Comparison of ENCODE assay signal across 9 cellular contexts in the genomic region with DNA sequence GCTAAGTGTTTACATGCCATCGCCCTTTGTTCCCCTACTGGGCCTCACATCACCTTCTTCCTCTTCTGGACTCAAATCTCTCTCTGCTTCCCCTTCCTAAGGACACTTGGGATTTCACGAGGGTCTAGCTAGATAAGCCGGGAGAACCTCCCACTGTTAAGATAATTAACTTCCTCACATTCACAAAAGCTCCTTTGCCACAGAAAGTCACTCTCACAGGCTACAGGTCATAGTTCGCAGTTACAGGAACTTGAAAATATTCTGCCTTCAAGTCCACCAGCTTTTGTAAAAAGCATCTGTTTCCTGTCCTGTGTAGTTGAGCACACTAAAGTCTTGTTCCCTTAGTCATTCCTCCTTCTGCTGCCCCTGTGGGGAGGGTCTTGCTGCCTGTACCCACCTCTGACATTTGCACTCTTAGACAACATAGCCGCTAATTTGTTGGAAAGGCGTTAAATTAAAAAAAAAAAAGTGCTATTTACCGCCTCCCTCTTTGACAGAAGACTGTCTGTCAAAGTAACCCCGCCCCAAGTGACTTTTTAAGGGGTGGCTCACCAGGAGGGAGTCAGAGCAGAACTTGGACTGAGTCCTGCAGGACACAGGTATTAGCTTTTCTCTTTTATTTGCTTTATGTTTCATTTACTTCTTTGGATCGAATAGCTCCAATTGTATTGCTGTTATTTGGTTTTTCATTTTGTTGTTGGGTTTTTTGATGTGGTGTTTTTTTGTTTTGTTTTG. TPM values are rescaled to one million over a fixed set of nuclear protein-coding genes. Genes with fewer than 3 reads are reported as not detected.
DNase-seq lines count a peak whose midpoint lies in the region; ATAC-seq, FAIRE-seq and TF ChIP-seq lines count a peak whose summit lies in the region.
"Had no signal": no experiment of that assay in that cellular context is flagged by ENCODE, and none has a peak within 500 bp of the region (broad histone marks: within the 10 kb centered on the region; RNA-seq: fewer than 3 reads in every experiment).

No MANE protein-coding gene starts in this region.

- TF ChIP-seq RAD21 in K562 (CRISPR knock-in tag; conservative IDR thresholded peaks at IDR 0.05 in 1 of 2, IDR thresholded peaks at IDR 0.05 in 1 of 2): no peak

- no peak overlapping the region for H3K4me3 ChIP-seq in K562
- H3K4me3 ChIP-seq in neuronal stem cell (ENCODE audit: low read length in 2 of 2): peak overlapping the region in 1 of 2 donors; percentile 38
- no peak overlapping the region for H3K4me3 ChIP-seq in tibial artery

- H2AFZ ChIP-seq in K562 (ENCODE audit: low read depth, low read length) (peak overlapping the region; percentile 57), neuronal stem cell (ENCODE audit: low read length) (peak overlapping the region; percentile 84)

- H3K18ac ChIP-seq in neuronal stem cell (ENCODE audit: low read length): no peak overlapping the region

- H3K27ac Mint-ChIP-seq in T-cell: peak overlapping the region; percentile 97 to 99

- no peaks in the 10 kb centered on the region for H3K27me3 Mint-ChIP-seq in T-cell

- ATAC-seq in GM21723 (IDR thresholded peaks at IDR 0.05; ENCODE audit: unreplicated experiment) (peak; percentile 64), T-cell (replicated peaks in 1 of 4) (peak; percentile 61 to 76 (median 65)), K562 (peak; percentile 59; the same call in 1 of the 3 replicates)

- H3K4me2 ChIP-seq in K562 (ENCODE audit: insufficient read depth, low read length) (no peak overlapping the region), neuronal stem cell (ENCODE audit: insufficient read depth, low read length, poor library complexity, severe bottlenecking) (peak overlapping the region; percentile 26)

- no peak for TF ChIP-seq POLR2A in K562 (conservative IDR thresholded peaks at IDR 0.05)

- H2BK12ac ChIP-seq in neuronal stem cell (ENCODE audit: low read length): no peak overlapping the region

- DNase-seq in Ammon's horn (ENCODE audit: low spot score): peak; percentile 52
- peak in 33 of 34 experiments; percentile 38 to 79 (median 68) for DNase-seq in T-cell
- peak in 1 of 4 experiments; percentile 48 for DNase-seq in K562 (ENCODE audit: extremely low read depth in 1 of 4, low spot score in 3 of 4)
- DNase-seq in neuronal stem cell (ENCODE audit: low spot score): peak; percentile 37
- DNase-seq in kidney glomerular epithelial cell (lab: John Stamatoyannopoulos, UW): no peak
- DNase-seq in HCEC 1CT: no peak
- no peak for DNase-seq in tibial artery

- no peak overlapping the region for H4K8ac ChIP-seq in neuronal stem cell (ENCODE audit: low read depth, low read length)

- H3K9ac ChIP-seq in K562 (ENCODE audit: insufficient read depth in 1 of 2, low read depth in 2 of 2, low read length in 2 of 2) (no peak overlapping the region), neuronal stem cell (ENCODE audit: low read depth, low read length, poor library complexity) (no peak overlapping the region)

- H3K9me3 ChIP-seq in K562 (replicated peaks; ENCODE audit: control insufficient read depth, insufficient read depth, low read depth, low read length) (no peaks in the 10 kb centered on the region), neuronal stem cell (replicated peaks in 1 of 2; ENCODE audit: control insufficient read depth in 2 of 2, insufficient read depth in 1 of 2, low read depth in 1 of 2, low read length in 2 of 2) (peaks cover 0 to 8% of the 10 kb centered on the region in 2 donors), tibial artery (no peaks in the 10 kb centered on the region)

- no peak overlapping the region for H3K4ac ChIP-seq in neuronal stem cell (ENCODE audit: low read length)

- H3K27ac ChIP-seq in K562 (ENCODE audit: extremely low read depth, low read depth, low read length) (peak overlapping the region; percentile 56; the same call in 1 of the 3 replicates), neuronal stem cell (replicated peaks; ENCODE audit: low read length) (peak overlapping the region; percentile 52), tibial artery (no peak overlapping the region)
- H3K27ac ChIP-seq: C4-2B had no signal

- FAIRE-seq in K562 (lab: Jason Lieb, UNC): peak; percentile 52

- WGBS in K562 (ENCODE audit: insufficient coverage, low coverage, missing lambda C conversion rate): 2% methylated on average over 9 of the region's 9 CpGs
- WGBS in neuronal stem cell (ENCODE audit: extremely low coverage in 2 of 2, insufficient read length in 2 of 2, insufficient replicate concordance in 1 of 2), 2 donors: no CpG with 5 or more reads among the region's 9 CpGs

- in situ Hi-C loops in K562 (cut with MboI): no loop called here

- H4K91ac ChIP-seq in neuronal stem cell (ENCODE audit: low read depth, low read length, poor library complexity): no peak overlapping the region

- H3K4me1 Mint-ChIP-seq in T-cell: peaks cover 68 to 82% (median 74%) of the 10 kb centered on the region in 3 donors

- peaks cover 32% of the 10 kb centered on the region for H3K36me3 Mint-ChIP-seq in T-cell

- H4K20me1 ChIP-seq in K562 (replicated peaks; ENCODE audit: control insufficient read depth, insufficient read depth, low read length): no peaks in the 10 kb centered on the region

- no peak overlapping the region for H2BK120ac ChIP-seq in neuronal stem cell (ENCODE audit: low read depth, low read length)

- no peak for TF ChIP-seq CTCF in K562 (IDR thresholded peaks at IDR 0.05 in 2 of 3, conservative IDR thresholded peaks at IDR 0.05 in 1 of 3; ENCODE audit: insufficient read depth in 2 of 3, low read depth in 1 of 3, low read length in 3 of 3)
- TF ChIP-seq CTCF in tibial artery (IDR thresholded peaks at IDR 0.05): no peak

- intact Hi-C loops in K562 (cut with micrococcal nuclease): no loop called here
- intact Hi-C loops in tibial artery (cut with DNase I; ENCODE audit: low total_unique reads): no loop called here

- no peak overlapping the region for H3K23ac ChIP-seq in neuronal stem cell (ENCODE audit: low read depth, low read length, poor library complexity)

- no peaks in the 10 kb centered on the region for H3K79me2 ChIP-seq in K562 (ENCODE audit: control insufficient read depth, insufficient read depth, low read length)

- H3K79me1 ChIP-seq in neuronal stem cell (ENCODE audit: low read depth, low read length): no peaks in the 10 kb centered on the region

- POLR2A ChIA-PET in T-cell (lab: Charles Lee) (interaction anchor here (0.6 to 4.1 kb wide), 12 partner anchors 10 to 1461 kb away, joined by 3 to 21 read pairs (median 4); a partner anchor contains a TSS), K562 (lab: Yijun Ruan, JAX) (no interaction called here)

- H2BK15ac ChIP-seq in neuronal stem cell (ENCODE audit: low read length): no peak overlapping the region

- H3K9me3 Mint-ChIP-seq in T-cell: peaks cover 0 to 2% (median 0%) of the 10 kb centered on the region in 3 donors

- no peak overlapping the region for H2AK5ac ChIP-seq in neuronal stem cell (ENCODE audit: low read depth, low read length)

- no peak overlapping the region for H3K14ac ChIP-seq in neuronal stem cell (ENCODE audit: low read length)

- peak overlapping the region; percentile 88 to 100 (median 98) for H3K4me3 Mint-ChIP-seq in T-cell

- CTCF ChIA-PET in T-cell (lab: Charles Lee) (interaction anchor here (0.7 to 3.7 kb wide), 8 partner anchors 8 to 48 kb away, joined by 3 to 19 read pairs (median 6); no protein-coding TSS in a partner anchor), K562 (lab: Yijun Ruan, JAX; ENCODE audit: low intra/inter-chr PET ratio) (interaction anchor here (0.7 kb wide), 1 partner anchor 18 kb away, joined by 4 read pairs; no protein-coding TSS in a partner anchor)

- H3K4me1 ChIP-seq in K562 (replicated peaks in 1 of 2; ENCODE audit: control insufficient read depth in 2 of 2, insufficient read depth in 2 of 2, low read length in 2 of 2): peaks cover 0 to 3% of the 10 kb centered on the region in 2 experiments; a peak in 3 of 5 replicates
- H3K4me1 ChIP-seq in neuronal stem cell (ENCODE audit: control insufficient read depth in 2 of 2, insufficient read depth in 1 of 2, low read depth in 1 of 2, low read length in 2 of 2): peaks cover 13 to 15% of the 10 kb centered on the region in 2 donors
- H3K4me1 ChIP-seq in tibial artery: no peaks in the 10 kb centered on the region

- no TSS peak for BruUV-seq in K562 (replicated peaks; lab: Mats Ljungman, UMichigan)

- H2BK5ac ChIP-seq in neuronal stem cell (ENCODE audit: low read length): no peak overlapping the region

- H3K27me3 ChIP-seq in K562 (ENCODE audit: control insufficient read depth in 2 of 2, insufficient read depth in 2 of 2, low read length in 2 of 2) (no peaks in the 10 kb centered on the region; a peak in 2 of 5 replicates), neuronal stem cell (ENCODE audit: control insufficient read depth in 3 of 3, insufficient read depth in 3 of 3, low read depth in 1 of 3, low read length in 3 of 3) (no peaks in the 10 kb centered on the region), tibial artery (no peaks in the 10 kb centered on the region)

- no peaks in the 10 kb centered on the region for H3K36me3 ChIP-seq in K562 (ENCODE audit: control insufficient read depth, insufficient read depth, low read length)
- no peaks in the 10 kb centered on the region for H3K36me3 ChIP-seq in neuronal stem cell (replicated peaks in 1 of 2; ENCODE audit: control insufficient read depth in 2 of 2, insufficient read depth in 2 of 2, low read length in 2 of 2)
- no peaks in the 10 kb centered on the region for H3K36me3 ChIP-seq in tibial artery

- H3K9me1 ChIP-seq in K562 (ENCODE audit: control insufficient read depth, insufficient read depth, low read length): no peaks in the 10 kb centered on the region

- TF ChIP-seq EP300 in K562 (IDR thresholded peaks at IDR 0.05; ENCODE audit: low read length): no peak

RNA-seq across cellular contexts. Expression of a gene that starts 26.8 kb away (rescaled TPM):
- 10 to 100 TPM; 34.5 to 63.1 (median 40.3) TPM for total RNA-seq in T-cell
- not detected in 2 replicates for total RNA-seq in K562 (2011; cell fraction: chromatin; rRNA removed; ENCODE audit: low replicate concordance)
- not detected in 2 replicates for total RNA-seq in K562 (2011; cell fraction: nucleolus; rRNA removed)
- total RNA-seq in K562 (2011; cell fraction: nucleoplasm; rRNA removed): not detected in 2 replicates
- 0.12 and 0.14 TPM in 2 replicates for total RNA-seq in K562 (2014; rRNA removed)
- 0.13 and 0.18 TPM in 2 replicates for total RNA-seq in K562 (2014; rRNA removed; fragmentation: Illumina TruSeq; extraction: Trizol)
- 0.40 and 0.49 TPM in 2 replicates for total RNA-seq in K562 (2015; rRNA removed; fragmentation: Illumina TruSeq; extraction: Trizol)
- 0.18 TPM in 2 replicates for total RNA-seq in K562 (2021)
- 0.06 TPM in 1 of 2 replicates, not detected in the other for polyA plus RNA-seq in K562 (2011; rRNA removed)
- polyA plus RNA-seq in K562 (2011; cell fraction: cytosol; rRNA removed): not detected in 2 replicates
- not detected in 2 replicates for polyA plus RNA-seq in K562 (2011; cell fraction: nucleus; rRNA removed)
- 0.14 and 4.0 TPM in 2 replicates for polyA plus RNA-seq in K562 (2012)
- 0.24 and 0.30 TPM in 2 replicates for polyA plus RNA-seq in K562 (2014; fragmentation: Illumina TruSeq; extraction: Trizol)
- polyA plus RNA-seq in K562 (2014; fragmentation: Nextera tagmentation; extraction: Ambion mirVana): under 1 TPM in 1 of 2 experiments, not detected in 1; 0.24 TPM
- polyA plus RNA-seq in K562 (2014; rRNA removed): 0.11 TPM in 1 of 2 replicates, not detected in the other
- polyA minus RNA-seq in K562 (2011; rRNA and poly(A)+ RNA removed): not detected in 2 replicates
- not detected in 2 replicates for polyA minus RNA-seq in K562 (2011; cell fraction: cytosol; rRNA and poly(A)+ RNA removed)
- not detected in 2 replicates for polyA minus RNA-seq in K562 (2011; cell fraction: nucleus; rRNA and poly(A)+ RNA removed)
- polyA plus RNA-seq in neuronal stem cell (2013, experiment 1 of 2): 1.2 TPM
- polyA plus RNA-seq in neuronal stem cell (2013, experiment 2 of 2): 0.83 TPM

Comparison
In these comparisons a context has a peak if more than half of its experiments do, and no peak if none do; other contexts are left out.
1. DNase-seq: peak in Ammon's horn (single experiment), T-cell (33 of 34) and neuronal stem cell (single experiment); none in kidney glomerular epithelial cell (single experiment), HCEC 1CT (single experiment) and tibial artery (0 of 2).
2. H3K27ac ChIP-seq: peak in K562 (single experiment) and neuronal stem cell (single experiment); none in tibial artery (0 of 2).
3. RNA of a gene that starts 26.8 kb away (total RNA-seq): 34.5 to 63.1 TPM in T-cell; 0.12 to 0.49 TPM in K562; every median in the first group is over 10 times any median in the second.
4. Peak in every context shown above with its lines, with median percentiles within 50 percentile points of each other: ATAC-seq.